Comparison of ENCODE assay signal across 10 cellular contexts in genomic region chr15:52337198-52337853, GRCh38. TPM values are rescaled to one million over a fixed set of nuclear protein-coding genes. Genes with fewer than 3 reads are reported as not detected.
DNase-seq lines count a peak whose midpoint lies in the region; ATAC-seq and TF ChIP-seq lines count a peak whose summit lies in the region.
"Had no signal": no experiment of that assay in that cellular context is flagged by ENCODE, and none has a peak within 500 bp of the region (broad histone marks: within the 10 kb centered on the region; RNA-seq: fewer than 3 reads in every experiment).

No MANE protein-coding gene starts in this region.

- H3K9me3 ChIP-seq in Panc1 (ENCODE audit: control insufficient read depth, insufficient read depth, low read depth, low read length), result no peaks in the 10 kb centered on the region

- H3K27ac ChIP-seq in Panc1 (ENCODE audit: low read length), result peak overlapping the region; percentile 27; the same call in 1 of the 2 replicates

- no peak for TF ChIP-seq CTCF in Panc1 (IDR thresholded peaks at IDR 0.05)
- no peak for TF ChIP-seq CTCF in epithelial cell of esophagus (IDR thresholded peaks at IDR 0.05; ENCODE audit: insufficient read depth, low read depth, low read length, missing control alignments)
- TF ChIP-seq CTCF in neural crest cell (conservative IDR thresholded peaks at IDR 0.05), result no peak

- CTCF ChIA-PET in Panc1 (lab: Charles Lee), result no interaction called here

- H3K4me3 Mint-ChIP-seq in neural crest cell, result no peak overlapping the region

- intact Hi-C loops in Panc1 (cut with micrococcal nuclease; ENCODE audit: unreplicated experiment), result loop anchor here (10.0 kb wide), 2 partner anchors 83 to 187 kb away; partner anchors contain the start of gene MYO5A

- ATAC-seq in Panc1 (0 out of 2 replicates have a peak, but pooled peaks have one; percentile 27), GM19035 (IDR thresholded peaks at IDR 0.05; ENCODE audit: unreplicated experiment) (no peak), GM21447 (IDR thresholded peaks at IDR 0.05; ENCODE audit: unreplicated experiment) (no peak)

- peaks cover 24% of the 10 kb centered on the region for H3K4me1 ChIP-seq in Panc1 (ENCODE audit: control insufficient read depth, insufficient read depth, low read length)

- peak overlapping the region; percentile 52 for H3K27ac Mint-ChIP-seq in neural crest cell (ENCODE audit: unreplicated experiment)

- H3K4me1 Mint-ChIP-seq in neural crest cell, result peaks cover 13% of the 10 kb centered on the region

- DNase-seq in EL, result peak; percentile 70
- DNase-seq in Panc1 (ENCODE audit: low read depth, low spot score), result no peak
- peak; percentile 86 for DNase-seq in epithelial cell of esophagus (ENCODE audit: low read depth)
- no peak for DNase-seq in neural crest cell (ENCODE audit: low read depth, low spot score)
- DNase-seq in NCI-H345 treated with DMSO at 0.1 percent for 48 hours (lab: John Stamatoyannopoulos, UW; ENCODE audit: unreplicated experiment), result no peak
- no peak for DNase-seq in HT-29 (ENCODE audit: low spot score)
- DNase-seq: activated CD8-positive, alpha-beta memory T cell treated with anti-CD3 and anti-CD28 coated beads, Interleukin-2, amount 50 U/mL, for 4 hours; glutamatergic neuron had no signal

- no peaks in the 10 kb centered on the region for H3K27me3 Mint-ChIP-seq in neural crest cell (ENCODE audit: low read depth)

- H3K36me3 ChIP-seq in Panc1 (ENCODE audit: control insufficient read depth, insufficient read depth, low read length), result no peaks in the 10 kb centered on the region; the same call in 1 of the 2 replicates

- POLR2A ChIA-PET in Panc1 (lab: Charles Lee), result no interaction called here

- no peaks in the 10 kb centered on the region for H3K27me3 ChIP-seq in Panc1 (ENCODE audit: control insufficient read depth, insufficient read depth, low read length)

- peaks cover 3% of the 10 kb centered on the region for H3K36me3 Mint-ChIP-seq in neural crest cell (ENCODE audit: low read depth)

- H3K9me3 Mint-ChIP-seq in neural crest cell, result no peaks in the 10 kb centered on the region

- H3K4me3 ChIP-seq in Panc1 (ENCODE audit: low read depth in 2 of 2, low read length in 2 of 2), result no peak overlapping the region
- H3K4me3 ChIP-seq in epithelial cell of esophagus (ENCODE audit: low read length), result no peak overlapping the region

- no TSS peak for BruUV-seq in Panc1 (replicated peaks; lab: Mats Ljungman, UMichigan)

- in situ Hi-C loops in Panc1 (cut with HindIII; ENCODE audit: low pct_unique_long_range_greater_than_20kb, low sequenced_read_pairs), result no loop called here

RNA-seq across cellular contexts. Expression of gene MYO5C, which starts 41.7 kb away (rescaled TPM):
- total RNA-seq in Panc1 (2021; ENCODE audit: unreplicated experiment), result 28.2 TPM
- polyA plus RNA-seq in Panc1 (2012; ENCODE audit: insufficient read length), result 10.3 TPM
- 7.7 and 7.8 TPM in 2 replicates for total RNA-seq in neural crest cell
- total RNA-seq in HT-29 (2014; rRNA removed; shearing (Covaris generic)), result 15.9 and 23.4 TPM in 2 replicates

Comparison
In these comparisons a context has a peak if more than half of its experiments do, and no peak if none do; other contexts are left out.
1. DNase-seq: peak in EL (single experiment) and epithelial cell of esophagus (single experiment); none in Panc1 (single experiment), neural crest cell (single experiment), NCI-H345 treated with DMSO at 0.1 percent for 48 hours (single experiment) and HT-29 (single experiment).